8 cellular contexts compared by ENCODE assay signal in the genomic region with DNA sequence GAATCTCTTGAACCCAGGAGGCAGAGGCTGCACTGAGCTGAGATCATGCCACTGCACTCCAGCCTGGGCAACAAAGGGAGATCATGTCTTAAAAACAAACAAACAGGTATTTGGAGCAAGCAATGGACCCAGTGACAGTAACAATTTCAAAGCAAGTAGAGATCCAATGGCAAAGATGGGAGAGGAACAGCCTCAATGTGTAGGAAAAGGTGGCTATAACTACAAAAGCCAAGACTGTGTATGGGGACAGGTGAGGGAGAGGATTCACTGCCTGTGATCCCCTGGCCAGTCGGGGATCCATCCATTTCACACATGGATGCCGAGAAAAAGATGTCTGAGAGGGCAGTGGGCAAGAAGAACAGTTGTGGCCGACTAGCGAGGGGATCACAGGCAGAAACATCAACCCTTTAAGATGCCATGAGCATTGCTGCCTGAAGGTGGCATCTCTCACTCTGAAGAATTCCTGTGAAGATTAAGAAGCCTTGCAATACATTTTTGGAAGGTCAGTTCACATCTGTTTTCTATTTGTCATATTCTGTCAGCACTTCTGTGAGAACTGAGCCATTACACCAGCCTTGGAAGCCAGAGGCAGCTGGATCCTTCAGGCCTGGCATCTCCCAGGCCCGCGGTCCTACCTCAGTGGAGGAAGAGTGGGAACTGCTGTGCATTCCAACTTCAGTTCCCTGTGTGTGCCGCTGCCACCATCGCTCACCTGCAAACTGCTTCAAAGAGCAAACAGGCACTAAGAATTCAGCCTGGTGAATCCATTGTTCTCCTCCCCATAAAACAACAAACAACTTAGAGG. TPM values are rescaled to one million over a fixed set of nuclear protein-coding genes. Genes with fewer than 3 reads are reported as not detected.
A peak's percentile ranks its signal among the peaks of the same experiment; 100 is the strongest.
DNase-seq lines count a peak whose midpoint lies in the region; ATAC-seq and TF ChIP-seq lines count a peak whose summit lies in the region.
"Had no signal": no experiment of that assay in that cellular context is flagged by ENCODE, and none has a peak within 500 bp of the region (broad histone marks: within the 10 kb centered on the region; RNA-seq: fewer than 3 reads in every experiment).

No MANE protein-coding gene starts in this region.

- H3K4me1 Mint-ChIP-seq in HFFc6 (ENCODE audit: low read depth) (peaks cover 25% of the 10 kb centered on the region), mesothelial cell of epicardium (peaks cover 13% of the 10 kb centered on the region)
- H3K4me1 Mint-ChIP-seq: stimulated activated naive B cell treated with anti-CD40 and anti-IgM and Interleukin-4, amounts not matched to agents 10 μg/mL and 1 μg/mL and 100 μg/mL, for 72 hours had no signal

- no peaks in the 10 kb centered on the region for H3K9me3 ChIP-seq in DND-41 (ENCODE audit: insufficient read depth, low read length, severe bottlenecking)

- in situ Hi-C loops in SK-MEL-5 (cut with HindIII; ENCODE audit: low pct_unique_long_range_greater_than_20kb, low sequenced_read_pairs): no loop called here

- no peak overlapping the region for H3K9ac ChIP-seq in DND-41 (ENCODE audit: low read depth, low read length)

- H3K4me3 Mint-ChIP-seq in HFFc6 (peak overlapping the region; percentile 58), mesothelial cell of epicardium (peak overlapping the region; percentile 26)
- H3K4me3 Mint-ChIP-seq: stimulated activated naive B cell treated with anti-CD40 and anti-IgM and Interleukin-4, amounts not matched to agents 10 μg/mL and 1 μg/mL and 100 μg/mL, for 72 hours had no signal

- DNase-seq in DND-41: peak; percentile 13
- DNase-seq in HFFc6: peak; percentile 90
- DNase-seq in SK-MEL-5 (ENCODE audit: low read depth, low spot score): peak; percentile 76
- DNase-seq in erythroblast (lab: John Stamatoyannopoulos, UW): peak; percentile 58 to 63
- DNase-seq in mesothelial cell of epicardium (ENCODE audit: low spot score in 2 of 2, unreplicated experiment in 2 of 2): peak in 1 of 2 experiments; percentile 53
- DNase-seq in GM19240 (ENCODE audit: insufficient read length, low spot score): no peak
- DNase-seq: stimulated activated naive B cell treated with anti-CD40 and anti-IgM and Interleukin-4, amounts not matched to agents 10 μg/mL and 1 μg/mL and 100 μg/mL, for 72 hours had no signal

- TF ChIP-seq POLR2A in erythroblast (IDR thresholded peaks at IDR 0.05; ENCODE audit: low read length): no peak

- peak; percentile 64 for TF ChIP-seq CTCF in DND-41 (IDR thresholded peaks at IDR 0.05; ENCODE audit: borderline replicate concordance, extremely low read depth, low read length, poor library complexity, severe bottlenecking)
- TF ChIP-seq CTCF in HFFc6 (IDR thresholded peaks at IDR 0.05): peak; percentile 86
- TF ChIP-seq CTCF in mesothelial cell of epicardium (IDR thresholded peaks at IDR 0.05; ENCODE audit: unreplicated experiment): peak; percentile 59

- H3K4me2 ChIP-seq in DND-41 (ENCODE audit: insufficient read depth, low read length): no peak overlapping the region

- ATAC-seq in DND-41 (ENCODE audit: insufficient read depth, low read depth) (peak; percentile 57; the same call in 1 of the 3 replicates), GM18858 (IDR thresholded peaks at IDR 0.05; ENCODE audit: unreplicated experiment) (no peak)

- H3K27me3 Mint-ChIP-seq in HFFc6 (ENCODE audit: insufficient read depth) (peaks cover 3% of the 10 kb centered on the region), mesothelial cell of epicardium (ENCODE audit: low read depth) (no peaks in the 10 kb centered on the region)
- H3K27me3 Mint-ChIP-seq: stimulated activated naive B cell treated with anti-CD40 and anti-IgM and Interleukin-4, amounts not matched to agents 10 μg/mL and 1 μg/mL and 100 μg/mL, for 72 hours had no signal

- no peaks in the 10 kb centered on the region for H3K27me3 ChIP-seq in DND-41 (ENCODE audit: insufficient read depth, low read length, poor library complexity)

- no peaks in the 10 kb centered on the region for H3K4me1 ChIP-seq in DND-41 (ENCODE audit: insufficient read depth, low read length)

- H3K27ac ChIP-seq in DND-41 (ENCODE audit: low read length): no peak overlapping the region

- H3K27ac Mint-ChIP-seq in HFFc6 (peak overlapping the region; percentile 88), mesothelial cell of epicardium (peak overlapping the region; percentile 86)
- H3K27ac Mint-ChIP-seq: stimulated activated naive B cell treated with anti-CD40 and anti-IgM and Interleukin-4, amounts not matched to agents 10 μg/mL and 1 μg/mL and 100 μg/mL, for 72 hours had no signal

- no peaks in the 10 kb centered on the region for H3K79me2 ChIP-seq in DND-41 (ENCODE audit: insufficient read depth, low read length)

- no peak overlapping the region for H2AFZ ChIP-seq in DND-41 (ENCODE audit: low read depth, low read length)

- H3K36me3 Mint-ChIP-seq in HFFc6 (ENCODE audit: low read depth) (no peaks in the 10 kb centered on the region), mesothelial cell of epicardium (no peaks in the 10 kb centered on the region)

- no peaks in the 10 kb centered on the region for H4K20me1 ChIP-seq in DND-41 (ENCODE audit: insufficient read depth, low read length)

- H3K9me3 Mint-ChIP-seq in HFFc6 (no peaks in the 10 kb centered on the region), mesothelial cell of epicardium (no peaks in the 10 kb centered on the region)
- H3K9me3 Mint-ChIP-seq: stimulated activated naive B cell treated with anti-CD40 and anti-IgM and Interleukin-4, amounts not matched to agents 10 μg/mL and 1 μg/mL and 100 μg/mL, for 72 hours had no signal

- H3K4me3 ChIP-seq in DND-41 (ENCODE audit: low read depth in 1 of 2, low read length in 2 of 2): no peak overlapping the region

- peaks cover 31% of the 10 kb centered on the region for H3K36me3 ChIP-seq in DND-41 (ENCODE audit: insufficient read depth, low read length)

RNA-seq across cellular contexts. Expression of a gene that starts 54.5 kb away (rescaled TPM):
- total RNA-seq in HFFc6 (2021; fragmentation: NEBNext Ultra II Directional; extraction: Animal tissue kit (Norgen Biotek cat#: 25700)): 10 to 100 TPM; 26.5 to 35.8 (median 31.1) TPM
- 24.3 and 26.6 TPM in 2 replicates for total RNA-seq in SK-MEL-5 (2014; rRNA removed; shearing (Covaris generic))
- 12.0 and 13.2 TPM in 2 replicates for polyA plus RNA-seq in SK-MEL-5 (2015; cell fraction: cytosol; rRNA removed)
- 26.9 and 31.6 TPM in 2 replicates for polyA plus RNA-seq in SK-MEL-5 (2015; cell fraction: nucleus; rRNA removed)
- 46.1 to 49.2 TPM (median 47.8 TPM) in 3 replicates for total RNA-seq in mesothelial cell of epicardium

RNA-seq across cellular contexts. Expression of a gene that starts 56.1 kb away (rescaled TPM):
- total RNA-seq in HFFc6 (2021; fragmentation: NEBNext Ultra II Directional; extraction: Animal tissue kit (Norgen Biotek cat#: 25700)): 10 to 100 TPM in 4 of 6 experiments, 1 to 10 TPM in 2; 7.3 to 11.1 (median 10.4) TPM
- total RNA-seq in SK-MEL-5 (2014; rRNA removed; shearing (Covaris generic)): 48.4 and 49.4 TPM in 2 replicates
- polyA plus RNA-seq in SK-MEL-5 (2015; cell fraction: cytosol; rRNA removed): 71.1 and 73.0 TPM in 2 replicates
- 20.3 and 21.7 TPM in 2 replicates for polyA plus RNA-seq in SK-MEL-5 (2015; cell fraction: nucleus; rRNA removed)
- 19.5 to 21.5 TPM (median 20.7 TPM) in 3 replicates for total RNA-seq in mesothelial cell of epicardium
